8 cellular contexts compared by ENCODE assay signal in genomic region chr1:30809514-30810263, GRCh38. TPM values are rescaled to one million over a fixed set of nuclear protein-coding genes. Genes with fewer than 3 reads are reported as not detected.
DNase-seq lines count a peak whose midpoint lies in the region; ATAC-seq and TF ChIP-seq lines count a peak whose summit lies in the region.

No MANE protein-coding gene starts in this region.

- H3K9me3 Mint-ChIP-seq in effector memory CD8-positive, alpha-beta T cell: no peaks in the 10 kb centered on the region
- no peaks in the 10 kb centered on the region for H3K9me3 Mint-ChIP-seq in activated CD4-positive, alpha-beta memory T cell treated with anti-CD3 and anti-CD28 coated beads for 36 hours

- TF ChIP-seq CTCF in RWPE1 (conservative IDR thresholded peaks at IDR 0.05; ENCODE audit: low read depth) (no peak), fibroblast of mammary gland (conservative IDR thresholded peaks at IDR 0.05; ENCODE audit: control insufficient read depth, insufficient read depth, low read depth, low read length) (no peak)

- CTCF ChIA-PET in RWPE1 (lab: Yijun Ruan, JAX): interaction anchor here (0.7 to 1.7 kb wide), 2 partner anchors 9 to 24 kb away, joined by 3 to 12 read pairs; no protein-coding TSS in a partner anchor
- CTCF ChIA-PET in activated CD4-positive, alpha-beta memory T cell treated with anti-CD3 and anti-CD28 coated beads for 36 hours (lab: Charles Lee): interaction anchor here (1.0 kb wide), 1 partner anchor 9 kb away, joined by 3 read pairs; no protein-coding TSS in a partner anchor

- peak overlapping the region; percentile 27; the same call in 1 of the 2 replicates for H3K27ac ChIP-seq in RWPE1

- DNase-seq in GM04503 (ENCODE audit: low read depth) (peak; percentile 49), RWPE1 (ENCODE audit: low spot score) (peak; percentile 65), fibroblast of mammary gland (ENCODE audit: low read depth) (peak; percentile 79), pulmonary artery endothelial cell (ENCODE audit: low read depth, low spot score) (peak; percentile 20)
- no peak for DNase-seq in effector memory CD8-positive, alpha-beta T cell
- DNase-seq in activated CD4-positive, alpha-beta T cell treated with anti-CD3 and anti-CD28 coated beads, Interleukin-2, amount 50 U/mL, for 1 hour: no peak
- no peak for DNase-seq in activated CD4-positive, alpha-beta memory T cell treated with anti-CD3 and anti-CD28 coated beads for 36 hours

- POLR2A ChIA-PET in RWPE1 (lab: Yijun Ruan, JAX; ENCODE audit: low non-redundant PET): no interaction called here
- POLR2A ChIA-PET in activated CD4-positive, alpha-beta memory T cell treated with anti-CD3 and anti-CD28 coated beads for 36 hours (lab: Charles Lee): no interaction called here

- no peaks in the 10 kb centered on the region for H3K4me1 Mint-ChIP-seq in effector memory CD8-positive, alpha-beta T cell (ENCODE audit: low read depth in 2 of 2)
- no peaks in the 10 kb centered on the region for H3K4me1 Mint-ChIP-seq in activated CD4-positive, alpha-beta memory T cell treated with anti-CD3 and anti-CD28 coated beads for 36 hours (ENCODE audit: low read depth)

- no peak overlapping the region for H3K27ac Mint-ChIP-seq in effector memory CD8-positive, alpha-beta T cell
- no peak overlapping the region for H3K27ac Mint-ChIP-seq in activated CD4-positive, alpha-beta memory T cell treated with anti-CD3 and anti-CD28 coated beads for 36 hours

- H3K36me3 Mint-ChIP-seq in effector memory CD8-positive, alpha-beta T cell (ENCODE audit: insufficient read depth): no peaks in the 10 kb centered on the region
- no peaks in the 10 kb centered on the region for H3K36me3 Mint-ChIP-seq in activated CD4-positive, alpha-beta memory T cell treated with anti-CD3 and anti-CD28 coated beads for 36 hours

- intact Hi-C loops in activated CD4-positive, alpha-beta memory T cell treated with anti-CD3 and anti-CD28 coated beads for 36 hours (cut with micrococcal nuclease): no loop called here

- H3K4me3 Mint-ChIP-seq in effector memory CD8-positive, alpha-beta T cell: no peak overlapping the region
- H3K4me3 Mint-ChIP-seq in activated CD4-positive, alpha-beta memory T cell treated with anti-CD3 and anti-CD28 coated beads for 36 hours: no peak overlapping the region

- no peak for ATAC-seq in effector memory CD8-positive, alpha-beta T cell (replicated peaks)
- ATAC-seq in GM19351 (IDR thresholded peaks at IDR 0.05; ENCODE audit: unreplicated experiment): no peak

- peaks cover 51 to 63% of the 10 kb centered on the region in 2 donors for H3K27me3 Mint-ChIP-seq in effector memory CD8-positive, alpha-beta T cell
- peaks cover 46% of the 10 kb centered on the region for H3K27me3 Mint-ChIP-seq in activated CD4-positive, alpha-beta memory T cell treated with anti-CD3 and anti-CD28 coated beads for 36 hours

- H3K4me3 ChIP-seq in fibroblast of mammary gland (ENCODE audit: control insufficient read depth, low read depth, low read length): no peak overlapping the region

RNA-seq across cellular contexts. Expression of gene LAPTM5, which starts 52.1 kb away (rescaled TPM):
- 4.0 and 12.0 TPM in 2 replicates for total RNA-seq in pulmonary artery endothelial cell
- total RNA-seq in activated CD4-positive, alpha-beta memory T cell treated with anti-CD3 and anti-CD28 coated beads for 36 hours: 100 to 1,000 TPM; 190 to 196 TPM

Comparison
In these comparisons a context has a peak if more than half of its experiments do, and no peak if none do; other contexts are left out.
1. DNase-seq: peak in GM04503 (single experiment), RWPE1 (single experiment), fibroblast of mammary gland (single experiment) and pulmonary artery endothelial cell (single experiment); none in effector memory CD8-positive, alpha-beta T cell (0 of 3), activated CD4-positive, alpha-beta T cell treated with anti-CD3 and anti-CD28 coated beads, Interleukin-2, amount 50 U/mL, for 1 hour (single experiment) and activated CD4-positive, alpha-beta memory T cell treated with anti-CD3 and anti-CD28 coated beads for 36 hours (single experiment).
2. RNA of gene LAPTM5, which starts 52.1 kb away (total RNA-seq): 190 to 196 TPM in activated CD4-positive, alpha-beta memory T cell treated with anti-CD3 and anti-CD28 coated beads for 36 hours; 4.0 to 12.0 TPM in pulmonary artery endothelial cell; every median in the first group is over 10 times any median in the second.